25 cellular contexts compared by ENCODE assay signal in genomic region chr3:45031531-45031930, GRCh38. TPM values are rescaled to one million over a fixed set of nuclear protein-coding genes. Genes with fewer than 3 reads are reported as not detected.
"Had no signal": no experiment of that assay in that cellular context is flagged by ENCODE, and none has a peak within 500 bp of the region (broad histone marks: within the 10 kb centered on the region; RNA-seq: fewer than 3 reads in every experiment).

No MANE protein-coding gene starts in this region.

- DNase-seq: naive thymus-derived CD4-positive, alpha-beta T cell; occipital lobe; ovary; posterior cingulate gyrus; psoas muscle; right cardiac atrium; right lobe of liver; sigmoid colon; small intestine; stimulated activated CD4-positive, alpha-beta T cell treated with anti-CD3 and anti-CD28 coated beads, Interleukin-15, amount 100 ng/mL, for 24 hours; stimulated activated CD4-positive, alpha-beta T cell treated with anti-CD3 and anti-CD28 coated beads, Interleukin-2, amount 100 ng/mL, for 24 hours; stimulated activated CD4-positive, alpha-beta T cell treated with anti-CD3 and anti-CD28 coated beads, Interleukin-2, amount 100 ng/mL, for 48 hours; stimulated activated CD4-positive, alpha-beta T cell treated with anti-CD3 and anti-CD28 coated beads, Interleukin-4, amount 100 ng/mL, for 24 hours; stimulated activated naive B cell treated with anti-CD40 and anti-IgM and Interleukin-4, amounts not matched to agents 10 μg/mL and 1 μg/mL and 100 μg/mL, for 72 hours; stimulated activated naive CD4-positive, alpha-beta T cell treated with Interleukin-2 at 50 U/mL for 16 hours; stomach; thyroid gland; upper lobe of right lung; uterus had no signal

- FAIRE-seq: small intestine had no signal

- ATAC-seq: naive thymus-derived CD4-positive, alpha-beta T cell; psoas muscle; right cardiac atrium; right lobe of liver; stimulated activated effector memory CD8-positive, alpha-beta T cell treated with anti-CD3 and anti-CD28 coated beads, Interleukin-12 subunit alpha, Interleukin-12 subunit beta, amount 100 ng/mL, for 72 hours; stimulated activated naive B cell treated with anti-CD40 and anti-IgM and Interleukin-4, amounts not matched to agents 10 μg/mL and 1 μg/mL and 100 μg/mL, for 72 hours; upper lobe of right lung had no signal

- H3K9ac ChIP-seq: neural progenitor cell, parathyroid adenoma had no signal

- H3K36me3 ChIP-seq: neural progenitor cell, ovary, right lobe of liver, sigmoid colon, stomach, thoracic aorta, thyroid gland, upper lobe of right lung, uterus had no signal

- H3K9me3 ChIP-seq: ovary, psoas muscle, right lobe of liver, sigmoid colon, stomach, thoracic aorta, thyroid gland, tibial nerve, upper lobe of right lung, uterus had no signal

- H3K4me2 ChIP-seq: neural progenitor cell had no signal

- H2AFZ ChIP-seq: neural progenitor cell, parathyroid adenoma had no signal

- H3K79me2 ChIP-seq: parathyroid adenoma had no signal

- H3K27me3 ChIP-seq: ovary, right lobe of liver, sigmoid colon, thyroid gland, tibial nerve, upper lobe of right lung, uterus had no signal

- H3K4me3 ChIP-seq: neural progenitor cell, ovary, psoas muscle, right lobe of liver, sigmoid colon, stomach, thoracic aorta, thyroid gland, tibial nerve, upper lobe of right lung, uterus had no signal

- H3K4me1 ChIP-seq: uterus had no signal

- H3K27ac ChIP-seq: neural progenitor cell, ovary, parathyroid adenoma, psoas muscle, right lobe of liver, thoracic aorta, thyroid gland, tibial nerve, upper lobe of right lung, uterus had no signal

RNA-seq across cellular contexts. Expression of gene CLEC3B, which starts 5.4 kb away (rescaled TPM):
- total RNA-seq: progenitor cell of endocrine pancreas had no signal
- polyA plus RNA-seq: naive thymus-derived CD4-positive, alpha-beta T cell had no signal
